Comparison of ENCODE assay signal across 8 cellular contexts in the genomic region with DNA sequence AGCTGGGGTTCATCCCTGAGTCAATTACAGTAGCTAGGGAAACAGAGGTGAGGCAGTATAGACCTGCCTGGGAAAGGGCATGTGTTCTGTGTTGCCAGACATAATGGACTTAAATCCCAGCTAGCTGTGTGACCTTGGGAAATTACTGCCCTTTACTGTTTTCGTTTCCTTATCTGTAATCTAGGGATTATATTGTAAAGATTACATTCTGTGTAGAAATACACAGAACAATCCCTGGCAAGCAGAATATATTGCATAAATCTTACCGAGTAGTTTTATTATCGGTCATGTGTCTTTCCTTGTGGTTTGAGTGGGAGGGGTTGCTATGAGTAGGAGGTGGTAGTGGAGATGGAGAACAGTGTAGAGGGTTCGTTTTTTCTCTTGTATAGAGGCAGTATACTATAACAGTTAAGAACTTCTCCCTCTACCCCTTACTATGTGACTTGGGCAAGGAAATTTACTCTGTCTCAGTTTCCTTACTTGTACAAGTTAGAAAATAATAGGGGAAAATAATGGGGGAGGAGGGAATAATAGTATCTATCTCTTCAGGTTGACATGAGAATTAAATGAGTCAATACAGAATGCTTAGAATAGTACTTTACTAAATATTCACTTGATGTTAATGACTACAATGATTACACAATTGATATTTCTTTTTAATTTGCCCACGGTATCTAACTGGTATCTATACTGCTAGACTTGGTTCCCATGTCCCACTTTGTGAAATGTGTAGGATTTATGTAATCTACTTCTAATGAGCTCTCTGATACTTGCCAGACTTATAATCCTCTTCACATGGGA. TPM values are rescaled to one million over a fixed set of nuclear protein-coding genes. Genes with fewer than 3 reads are reported as not detected.
DNase-seq lines count a peak whose midpoint lies in the region; ATAC-seq, FAIRE-seq and TF ChIP-seq lines count a peak whose summit lies in the region.

No MANE protein-coding gene starts in this region.

- no peak for TF ChIP-seq RAD21 in H1 (IDR thresholded peaks at IDR 0.05 in 1 of 2, conservative IDR thresholded peaks at IDR 0.05 in 1 of 2; ENCODE audit: low read depth in 2 of 2, low read length in 2 of 2)

- FAIRE-seq in GM12892 (lab: Jason Lieb, UNC) = peak; percentile 61
- FAIRE-seq in H1 (lab: Jason Lieb, UNC) = no peak
- no peak for FAIRE-seq in urothelium cell line (lab: Jason Lieb, UNC)

- H4K5ac ChIP-seq in H1 (ENCODE audit: insufficient read length, low read depth, low read length) = no peak overlapping the region

- H3K27ac ChIP-seq in H1 (ENCODE audit: low read depth, low read length) (no peak overlapping the region), heart right ventricle (no peak overlapping the region)

- no peak overlapping the region for H3K23ac ChIP-seq in H1 (ENCODE audit: insufficient read length)

- H3K4ac ChIP-seq in H1 (replicated peaks; ENCODE audit: insufficient read length, low read depth, low read length) = no peak overlapping the region

- DNase-seq in GM12892 (ENCODE audit: insufficient read length) = no peak
- peak; percentile 54 for DNase-seq in M059J (ENCODE audit: low read depth)
- peak in 1 of 2 experiments; percentile 11 for DNase-seq in H1 (ENCODE audit: low read depth in 1 of 2, low spot score in 2 of 2)
- no peak for DNase-seq in DMS 273 (lab: John Stamatoyannopoulos, UW; ENCODE audit: unreplicated experiment)
- no peak for DNase-seq in heart right ventricle
- DNase-seq in urothelium cell line (ENCODE audit: low spot score) = no peak
- no peak for DNase-seq in NCI-H146 treated with DMSO at 0.1 percent for 48 hours (lab: John Stamatoyannopoulos, UW; ENCODE audit: unreplicated experiment)

- H3K56ac ChIP-seq in H1 (replicated peaks; ENCODE audit: insufficient read length, low read depth, low read length) = no peak overlapping the region

- POLR2A ChIA-PET in H1 (lab: Charles Lee; ENCODE audit: partially characterized antibody) = no interaction called here

- WGBS in H1 (ENCODE audit: extremely low coverage in 1 of 2, insufficient coverage in 1 of 2, insufficient read length in 1 of 2, insufficient replicate concordance in 2 of 2, low coverage in 1 of 2, low lambda C conversion rate in 2 of 2, missing lambda C conversion rate in 1 of 2), 2 experiments = 87% methylated on average over 5 of the region's 5 CpGs; no CpG with 5 or more reads in 1 of the 2 experiments
- 58 to 62% methylated on average over 5 of the region's 5 CpGs for WGBS in heart right ventricle, 2 donors

- H2BK5ac ChIP-seq in H1 (ENCODE audit: low read depth, low read length) = no peak overlapping the region

- H3K27me3 ChIP-seq in H1 (replicated peaks in 1 of 4; ENCODE audit: control insufficient read depth in 3 of 4, extremely low read depth in 1 of 4, insufficient read depth in 3 of 4, low read length in 3 of 4) = no peaks in the 10 kb centered on the region
- H3K27me3 ChIP-seq in heart right ventricle = no peaks in the 10 kb centered on the region

- H2BK120ac ChIP-seq in H1 (replicated peaks; ENCODE audit: low read depth, low read length) = no peak overlapping the region

- no peak overlapping the region for H3K9ac ChIP-seq in H1 (replicated peaks in 1 of 4; ENCODE audit: extremely low read depth in 1 of 4, low read depth in 3 of 4, low read length in 3 of 4)

- H4K91ac ChIP-seq in H1 (replicated peaks; ENCODE audit: insufficient read length, low read length) = peak overlapping the region; percentile 55

- H3K4me1 ChIP-seq in H1 (replicated peaks in 1 of 4; ENCODE audit: control insufficient read depth in 3 of 4, insufficient read depth in 4 of 4, low read length in 3 of 4) (no peaks in the 10 kb centered on the region), heart right ventricle (peaks cover 0 to 11% (median 0%) of the 10 kb centered on the region in 9 donors)

- H2BK15ac ChIP-seq in H1 (ENCODE audit: low read length) = no peak overlapping the region

- TF ChIP-seq POLR2A in GM12892 (IDR thresholded peaks at IDR 0.05; ENCODE audit: low read depth, low read length) = no peak
- TF ChIP-seq POLR2A in H1 (IDR thresholded peaks at IDR 0.05; ENCODE audit: control extremely low read depth in 1 of 2, low read depth in 2 of 2, low read length in 2 of 2) = no peak

- H3K36me3 ChIP-seq in H1 (ENCODE audit: control insufficient read depth in 2 of 4, insufficient read depth in 4 of 4, low read length in 3 of 4) (no peaks in the 10 kb centered on the region), heart right ventricle (peaks cover 0 to 4% (median 0%) of the 10 kb centered on the region in 9 donors)

- H3K9me3 ChIP-seq in H1 (ENCODE audit: insufficient read depth in 2 of 2, low read depth in 1 of 2, low read length in 1 of 2) (no peaks in the 10 kb centered on the region), heart right ventricle (no peaks in the 10 kb centered on the region)

- no peaks in the 10 kb centered on the region for H3K79me1 ChIP-seq in H1 (ENCODE audit: low read depth, low read length)

- no peak overlapping the region for H4K8ac ChIP-seq in H1 (ENCODE audit: extremely low read depth, insufficient read depth, low read length)

- intact Hi-C loops in heart right ventricle (cut with DNase I) = no loop called here

- TF ChIP-seq EP300 in H1 (IDR thresholded peaks at IDR 0.05; ENCODE audit: borderline replicate concordance in 1 of 2, low read depth in 2 of 2, low read length in 2 of 2) = no peak

- H3K14ac ChIP-seq in H1 (ENCODE audit: insufficient read length) = no peak overlapping the region

- H4K20me1 ChIP-seq in H1 (replicated peaks in 1 of 2; ENCODE audit: control insufficient read depth in 1 of 2, insufficient read depth in 2 of 2, low read length in 2 of 2) = no peaks in the 10 kb centered on the region

- no peak overlapping the region for H2AFZ ChIP-seq in H1 (ENCODE audit: low read length)

- H3K4me3 ChIP-seq in H1 (ENCODE audit: extremely low read depth in 1 of 4, insufficient read depth in 2 of 4, low read depth in 3 of 4, low read length in 4 of 4) = no peak overlapping the region
- H3K4me3 ChIP-seq in heart right ventricle = no peak overlapping the region

- H2BK20ac ChIP-seq in H1 (ENCODE audit: low read length) = no peak overlapping the region

- H3K23me2 ChIP-seq in H1 (ENCODE audit: low read depth, low read length) = no peaks in the 10 kb centered on the region; the same call in 1 of the 2 replicates

- no peak overlapping the region for H3K4me2 ChIP-seq in H1 (ENCODE audit: insufficient read depth in 1 of 2, low read depth in 2 of 2, low read length in 2 of 2)

- no peak overlapping the region for H2AK5ac ChIP-seq in H1 (ENCODE audit: low read depth, low read length)

- no peaks in the 10 kb centered on the region for H3K79me2 ChIP-seq in H1 (ENCODE audit: control insufficient read depth in 1 of 2, insufficient read depth in 2 of 2, low read length in 2 of 2)

- ATAC-seq in GM21737 (IDR thresholded peaks at IDR 0.05; ENCODE audit: unreplicated experiment) (peak; percentile 54), heart right ventricle (no peak)

- CTCF ChIA-PET in H1 (lab: Charles Lee; ENCODE audit: partially characterized antibody) = interaction anchor here (0.6 to 1.3 kb wide), 3 partner anchors 15 to 177 kb away, joined by 3 read pairs; no protein-coding TSS in a partner anchor

- TF ChIP-seq CTCF in H1 (IDR thresholded peaks at IDR 0.05; ENCODE audit: control extremely low read depth in 1 of 3, insufficient read depth in 1 of 3, low read depth in 1 of 3, low read length in 3 of 3) = no peak
- no peak for TF ChIP-seq CTCF in heart right ventricle (IDR thresholded peaks at IDR 0.05)

- no peak overlapping the region for H2BK12ac ChIP-seq in H1 (ENCODE audit: low read depth, low read length)

- no peak overlapping the region for H3K18ac ChIP-seq in H1 (ENCODE audit: extremely low read depth, low read length)

TF ChIP-seq in H1, 55 proteins besides CTCF, POLR2A, EP300 and RAD21:
- no peak for TF ChIP-seq NANOG (IDR thresholded peaks at IDR 0.05; ENCODE audit: insufficient read depth, low read depth, low read length, poor library complexity, severe bottlenecking)
- no peak for TF ChIP-seq RNF2 (IDR thresholded peaks at IDR 0.05; ENCODE audit: borderline replicate concordance, low read depth, low read length, missing control alignments, poor library complexity, severe bottlenecking)
- TF ChIP-seq PHF8 (conservative IDR thresholded peaks at IDR 0.05; ENCODE audit: low read depth, low read length) = no peak
- TF ChIP-seq KDM4A (IDR thresholded peaks at IDR 0.05; ENCODE audit: low read depth, low read length, severe bottlenecking) = no peak
- no peak for TF ChIP-seq CBX5 (IDR thresholded peaks at IDR 0.05; ENCODE audit: low read depth, low read length)
- TF ChIP-seq MAFK (IDR thresholded peaks at IDR 0.05; ENCODE audit: low read depth, low read length) = no peak
- no peak for TF ChIP-seq SIRT6 (IDR thresholded peaks at IDR 0.05; ENCODE audit: low read length)
- TF ChIP-seq CEBPB (IDR thresholded peaks at IDR 0.05; ENCODE audit: low read depth, low read length) = no peak

RNA-seq across cellular contexts. Expression of a gene that starts 7.1 kb away (rescaled TPM):
- 29.7 TPM for polyA plus RNA-seq in GM12892 (2012; ENCODE audit: missing spikeins)
- total RNA-seq in M059J (2014; rRNA removed; shearing (Covaris generic)) = 10.3 and 22.0 TPM in 2 replicates
- 43.9 and 44.8 TPM in 2 replicates for total RNA-seq in H1 (2021; fragmentation: NEBNext Ultra II Directional; extraction: Animal tissue kit (Norgen Biotek cat#: 25700))
- 7.7 and 10.1 TPM in 2 replicates for polyA plus RNA-seq in H1 (2011; rRNA removed)
- polyA plus RNA-seq in H1 (2011; cell fraction: cytosol; rRNA removed) = 13.5 TPM
- polyA plus RNA-seq in H1 (2011; cell fraction: nucleus; rRNA removed) = 14.2 TPM
- polyA plus RNA-seq in H1 (2012, experiment 1 of 2) = 12.4 to 20.1 TPM (median 14.3 TPM) in 4 replicates
- 0.81 TPM for polyA plus RNA-seq in H1 (2012, experiment 2 of 2)
- polyA plus RNA-seq in H1 (2013, experiment 1 of 2) = 17.4 TPM
- polyA plus RNA-seq in H1 (2013, experiment 2 of 2) = 14.7 TPM
- 56.2 and 78.7 TPM in 2 replicates for polyA minus RNA-seq in H1 (2011; rRNA and poly(A)+ RNA removed)
- polyA minus RNA-seq in H1 (2011; cell fraction: cytosol; rRNA and poly(A)+ RNA removed) = 33.1 TPM
- polyA minus RNA-seq in H1 (2011; cell fraction: nucleus; rRNA and poly(A)+ RNA removed) = 108 TPM
- total RNA-seq in heart right ventricle = 10 to 100 TPM; 19.7 to 36.5 (median 26.7) TPM
- 10 to 100 TPM in 1 of 2 donors, 1 to 10 TPM in 1; 5.9 to 15.7 TPM for polyA plus RNA-seq in heart right ventricle
